ENCODE assay signal across 2 cellular contexts in the genomic region with DNA sequence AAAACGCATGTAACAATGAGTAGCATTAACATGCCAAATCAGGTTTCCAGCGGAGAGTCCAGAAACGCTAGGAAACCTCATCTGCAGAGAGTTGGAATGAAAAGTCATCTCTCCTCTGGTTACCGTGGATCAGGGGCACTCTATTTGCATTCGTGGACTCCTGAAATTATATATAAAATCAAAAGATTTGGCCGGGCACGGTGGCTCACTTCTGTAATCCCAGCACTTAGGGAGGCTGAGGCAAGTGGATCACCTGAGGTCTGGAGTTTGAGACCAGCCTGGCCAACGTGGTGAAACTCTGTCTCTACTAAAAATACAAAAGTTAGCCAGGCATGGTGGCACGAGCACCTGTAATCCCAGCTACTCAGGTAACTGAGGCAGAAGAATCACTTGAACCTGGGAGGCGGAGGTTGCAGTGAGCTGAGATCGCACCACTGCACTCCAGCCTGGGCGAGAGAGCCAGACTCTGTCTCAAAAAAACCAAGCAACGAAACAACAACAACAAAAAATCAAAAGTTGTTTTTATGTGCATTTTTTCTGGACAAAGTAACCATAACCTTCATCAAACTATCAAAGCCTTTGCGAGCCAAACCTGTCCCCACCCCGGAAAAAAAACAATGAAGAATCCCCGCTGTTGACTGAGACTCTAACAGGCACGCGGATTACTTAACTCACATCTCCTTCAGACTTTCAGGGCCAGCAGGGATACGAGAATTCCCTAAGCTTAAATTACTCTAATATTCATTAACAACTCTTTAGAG.
A peak's percentile ranks its signal among the peaks of the same experiment; 100 is the strongest.
TF ChIP-seq lines count a peak whose summit lies in the region.

No MANE protein-coding gene starts in this region.

TF ChIP-seq in A549, 52 proteins besides CTCF, POLR2A, EP300 and RAD21 (continued from another document):
- TF ChIP-seq, protein P1, sequence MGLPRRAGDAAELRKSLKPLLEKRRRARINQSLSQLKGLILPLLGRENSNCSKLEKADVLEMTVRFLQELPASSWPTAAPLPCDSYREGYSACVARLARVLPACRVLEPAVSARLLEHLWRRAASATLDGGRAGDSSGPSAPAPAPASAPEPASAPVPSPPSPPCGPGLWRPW (IDR thresholded peaks at IDR 0.05): no peak
TF ChIP-seq in A549: peak in this region for 0.

TF ChIP-seq in HEK293, 187 proteins besides CTCF, POLR2A, EP300 and RAD21 (continued from another document):
- peak; percentile 90 for TF ChIP-seq ZNF362 (tag by site-specific recombination; IDR thresholded peaks at IDR 0.05)
- TF ChIP-seq ZNF529 (tag by site-specific recombination; IDR thresholded peaks at IDR 0.05; ENCODE audit: insufficient replicate concordance): no peak
- peak; percentile 22; the same call in 1 of the 2 replicates for TF ChIP-seq ZIC2 (tag by site-specific recombination; IDR thresholded peaks at IDR 0.05)
- TF ChIP-seq MZF1 (tag by site-specific recombination; IDR thresholded peaks at IDR 0.05; ENCODE audit: borderline replicate concordance): 0 out of 2 replicates have a peak, but pooled peaks have one; percentile 19
- TF ChIP-seq, protein P2, sequence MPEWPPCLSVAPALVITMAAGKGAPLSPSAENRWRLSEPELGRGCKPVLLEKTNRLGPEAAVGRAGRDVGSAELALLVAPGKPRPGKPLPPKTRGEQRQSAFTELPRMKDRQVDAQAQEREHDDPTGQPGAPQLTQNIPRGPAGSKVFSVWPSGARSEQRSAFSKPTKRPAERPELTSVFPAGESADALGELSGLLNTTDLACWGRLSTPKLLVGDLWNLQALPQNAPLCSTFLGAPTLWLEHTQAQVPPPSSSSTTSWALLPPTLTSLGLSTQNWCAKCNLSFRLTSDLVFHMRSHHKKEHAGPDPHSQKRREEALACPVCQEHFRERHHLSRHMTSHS (tag by site-specific recombination; IDR thresholded peaks at IDR 0.05): no peak
